ENCODE assay signal across 1 cellular context in genomic region chr20:62362590-62362940, GRCh38.
TF ChIP-seq lines count a peak whose summit lies in the region.

No MANE protein-coding gene starts in this region.

TF ChIP-seq in HepG2, 621 proteins besides CTCF, POLR2A, EP300 and RAD21:
- TF ChIP-seq SKI (IDR thresholded peaks at IDR 0.05; ENCODE audit: partially characterized antibody), result no peak
- 0 out of 2 replicates have a peak, but pooled peaks have one; percentile 40 for TF ChIP-seq HNRNPL (IDR thresholded peaks at IDR 0.05; ENCODE audit: low read depth, low read length)
- no peak for TF ChIP-seq ZNF18 (CRISPR knock-in tag; IDR thresholded peaks at IDR 0.05; ENCODE audit: insufficient replicate concordance)
- TF ChIP-seq AGO2 (optimal IDR thresholded peaks at IDR 0.05; ENCODE audit: low read depth, low read length), result peak; percentile 24
- TF ChIP-seq, protein P1, sequence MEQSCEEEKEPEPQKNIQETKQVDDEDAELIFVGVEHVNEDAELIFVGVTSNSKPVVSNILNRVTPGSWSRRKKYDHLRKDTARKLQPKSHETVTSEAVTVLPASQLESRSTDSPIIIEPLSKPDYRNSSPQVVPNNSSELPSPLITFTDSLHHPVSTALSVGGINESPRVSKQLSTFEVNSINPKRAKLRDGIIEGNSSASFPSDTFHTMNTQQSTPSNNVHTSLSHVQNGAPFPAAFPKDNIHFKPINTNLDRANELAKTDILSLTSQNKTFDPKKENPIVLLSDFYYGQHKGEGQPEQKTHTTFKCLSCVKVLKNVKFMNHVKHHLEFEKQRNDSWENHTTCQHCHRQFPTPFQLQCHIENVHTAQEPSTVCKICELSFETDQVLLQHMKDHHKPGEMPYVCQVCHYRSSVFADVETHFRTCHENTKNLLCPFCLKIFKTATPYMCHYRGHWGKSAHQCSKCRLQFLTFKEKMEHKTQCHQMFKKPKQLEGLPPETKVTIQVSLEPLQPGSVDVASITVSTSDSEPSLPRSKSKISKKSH (CRISPR knock-in tag; IDR thresholded peaks at IDR 0.05; ENCODE audit: borderline replicate concordance), result no peak
